8 cellular contexts compared by ENCODE assay signal in the genomic region with DNA sequence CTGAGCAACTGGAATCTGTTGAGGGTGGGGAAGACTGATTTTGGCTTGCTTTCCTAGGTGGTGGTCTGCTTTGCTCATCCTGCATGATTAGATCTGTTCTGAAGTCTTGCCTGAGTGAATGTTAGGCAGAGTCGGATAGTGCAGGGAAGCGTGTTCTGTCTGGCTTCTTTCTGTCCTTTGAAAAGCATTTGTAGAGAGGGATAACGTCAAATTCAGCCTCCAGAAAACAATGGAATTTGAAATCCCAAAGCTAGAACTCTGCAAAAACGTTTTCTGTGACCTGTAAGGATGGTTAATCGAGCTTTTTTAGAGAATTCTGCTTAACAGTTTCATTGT. TPM values are rescaled to one million over a fixed set of nuclear protein-coding genes. Genes with fewer than 3 reads are reported as not detected.
DNase-seq lines count a peak whose midpoint lies in the region; ATAC-seq and TF ChIP-seq lines count a peak whose summit lies in the region.

No MANE protein-coding gene starts in this region.

- H3K27me3 ChIP-seq in WERI-Rb-1 (ENCODE audit: insufficient read depth, low read depth, severe bottlenecking) (no peaks in the 10 kb centered on the region), gastroesophageal sphincter (no peaks in the 10 kb centered on the region), sigmoid colon (no peaks in the 10 kb centered on the region)

- H3K9me3 ChIP-seq in WERI-Rb-1 (ENCODE audit: severe bottlenecking): no peaks in the 10 kb centered on the region
- no peaks in the 10 kb centered on the region for H3K9me3 ChIP-seq in gastroesophageal sphincter
- no peaks in the 10 kb centered on the region for H3K9me3 ChIP-seq in sigmoid colon

- TF ChIP-seq CTCF in GM12864 (IDR thresholded peaks at IDR 0.05; ENCODE audit: low read depth, low read length, missing control alignments) (no peak), WERI-Rb-1 (IDR thresholded peaks at IDR 0.05; ENCODE audit: low read depth, low read length) (no peak), gastroesophageal sphincter (IDR thresholded peaks at IDR 0.05) (no peak), sigmoid colon (IDR thresholded peaks at IDR 0.05) (no peak)

- ATAC-seq in gastroesophageal sphincter: no peak
- ATAC-seq in HG02938 (IDR thresholded peaks at IDR 0.05; ENCODE audit: unreplicated experiment): no peak

- H3K4me3 ChIP-seq in GM12864 (ENCODE audit: low read depth, low read length): peak overlapping the region; percentile 87
- peak overlapping the region; percentile 90 for H3K4me3 ChIP-seq in WERI-Rb-1 (ENCODE audit: low read depth, low read length)
- H3K4me3 ChIP-seq in gastroesophageal sphincter: peak overlapping the region; percentile 65 to 98
- H3K4me3 ChIP-seq in sigmoid colon: peak overlapping the region; percentile 69 to 92 (median 82)

- 14 to 15% methylated on average over 5 of the region's 5 CpGs for WGBS in gastroesophageal sphincter (ENCODE audit: low coverage in 1 of 2), 2 donors
- WGBS in sigmoid colon, 2 donors: 10 to 42% methylated on average over 5 of the region's 5 CpGs

- H3K27ac ChIP-seq in WERI-Rb-1 (peak overlapping the region; percentile 95), gastroesophageal sphincter (peak overlapping the region in 1 of 4 donors; percentile 87), sigmoid colon (peak overlapping the region in 2 of 4 donors; percentile 76 to 88)

- no peak for DNase-seq in GM12864 (ENCODE audit: low read depth)
- DNase-seq in WERI-Rb-1: no peak
- DNase-seq in sigmoid colon: no peak
- no peak for DNase-seq in stimulated activated CD4-positive, alpha-beta T cell treated with anti-CD3 and anti-CD28 coated beads, Interleukin-12 subunit alpha, Interleukin-12 subunit beta, amount 100 ng/mL, for 4 hours
- DNase-seq in stimulated activated CD4-positive, alpha-beta T cell treated with anti-CD3 and anti-CD28 coated beads, Interleukin-15, amount 100 ng/mL, for 24 hours: no peak
- DNase-seq in DMS 273 (lab: John Stamatoyannopoulos, UW; ENCODE audit: unreplicated experiment): no peak

- TF ChIP-seq POLR2A in gastroesophageal sphincter (IDR thresholded peaks at IDR 0.05) (no peak), sigmoid colon (IDR thresholded peaks at IDR 0.05) (no peak)

- H3K36me3 ChIP-seq in WERI-Rb-1 (no peaks in the 10 kb centered on the region; the same call in 1 of the 2 replicates), gastroesophageal sphincter (no peaks in the 10 kb centered on the region), sigmoid colon (no peaks in the 10 kb centered on the region)

- intact Hi-C loops in sigmoid colon (cut with DNase I): loop anchor here (5.0 to 10.0 kb wide), 2 partner anchors 105 to 233 kb away; no protein-coding TSS in a partner anchor

- TF ChIP-seq EP300 in gastroesophageal sphincter (IDR thresholded peaks at IDR 0.05) (no peak), sigmoid colon (IDR thresholded peaks at IDR 0.05) (no peak)

- H3K4me1 ChIP-seq in gastroesophageal sphincter: peaks cover 0 to 11% (median 0%) of the 10 kb centered on the region in 3 donors
- peaks cover 0 to 10% (median 6%) of the 10 kb centered on the region in 4 donors for H3K4me1 ChIP-seq in sigmoid colon

RNA-seq across cellular contexts. Expression of a gene that starts 1.4 kb away (rescaled TPM):
- total RNA-seq in gastroesophageal sphincter: 10 to 100 TPM in 3 of 4 donors, 1 to 10 TPM in 1; 5.9 to 18.8 (median 10.2) TPM
- total RNA-seq in sigmoid colon: 10 to 100 TPM; 10.3 to 19.1 (median 12.7) TPM
- 10 to 100 TPM; 12.0 to 24.6 (median 16.7) TPM for polyA plus RNA-seq in sigmoid colon
